ENCODE assay signal across 11 cellular contexts in genomic region chr6:15317934-15318902, GRCh38.
DNase-seq lines count a peak whose midpoint lies in the region; ATAC-seq and TF ChIP-seq lines count a peak whose summit lies in the region.
"Had no signal": no experiment of that assay in that cellular context is flagged by ENCODE, and none has a peak within 500 bp of the region (broad histone marks: within the 10 kb centered on the region; RNA-seq: fewer than 3 reads in every experiment).

No MANE protein-coding gene starts in this region.

- no peak for DNase-seq in activated CD4-positive, alpha-beta T cell treated with anti-CD3 and anti-CD28 coated beads, Interleukin-2, amount 10 ng/mL, durations not matched to agents 7 days and 5 days
- DNase-seq in activated CD4-positive, alpha-beta T cell treated with anti-CD3 and anti-CD28 coated beads for 4 hours: no peak
- DNase-seq in brain microvascular endothelial cell: peak; percentile 16
- DNase-seq in activated CD8-positive, alpha-beta memory T cell treated with anti-CD3 and anti-CD28 coated beads, Interleukin-2, amount 50 U/mL, for 4 hours: no peak
- DNase-seq: gastrocnemius medialis, NCI-H1694 treated with DMSO at 0.1 percent for 48 hours, Peyer's patch had no signal

- CTCF ChIA-PET in activated CD4-positive, alpha-beta T cell treated with anti-CD3 and anti-CD28 coated beads, Interleukin-2, amount 10 ng/mL, durations not matched to agents 7 days and 5 days (lab: Charles Lee): interaction anchor here (0.6 to 1.0 kb wide), 5 partner anchors 10 to 168 kb away, joined by 3 to 5 read pairs (median 3); no protein-coding TSS in a partner anchor

- H3K4me3 ChIP-seq in brain microvascular endothelial cell (ENCODE audit: low read depth, low read length): no peak overlapping the region
- peak overlapping the region; percentile 46 for H3K4me3 ChIP-seq in neuron (ENCODE audit: low read length)
- H3K4me3 ChIP-seq: gastrocnemius medialis, Peyer's patch had no signal

- H2AFZ ChIP-seq in neuron (ENCODE audit: low read depth, low read length): no peak overlapping the region

- no peaks in the 10 kb centered on the region for H3K27me3 Mint-ChIP-seq in activated CD4-positive, alpha-beta T cell treated with anti-CD3 and anti-CD28 coated beads, Interleukin-2, amount 10 ng/mL, durations not matched to agents 7 days and 5 days
- no peaks in the 10 kb centered on the region for H3K27me3 Mint-ChIP-seq in IgD-negative memory B cell

- peaks cover 9% of the 10 kb centered on the region for H3K36me3 Mint-ChIP-seq in activated CD4-positive, alpha-beta T cell treated with anti-CD3 and anti-CD28 coated beads, Interleukin-2, amount 10 ng/mL, durations not matched to agents 7 days and 5 days (ENCODE audit: low read depth)
- H3K36me3 Mint-ChIP-seq in IgD-negative memory B cell: peaks cover 1% of the 10 kb centered on the region

- H3K27ac ChIP-seq in brain microvascular endothelial cell: no peak overlapping the region
- H3K27ac ChIP-seq: gastrocnemius medialis, Peyer's patch had no signal

- TF ChIP-seq CTCF in brain microvascular endothelial cell (IDR thresholded peaks at IDR 0.05; ENCODE audit: low read depth, low read length, missing control alignments): no peak

- H3K36me3 ChIP-seq in brain microvascular endothelial cell (replicated peaks) (no peaks in the 10 kb centered on the region), neuron (ENCODE audit: insufficient read depth, low read length) (no peaks in the 10 kb centered on the region)
- H3K36me3 ChIP-seq: gastrocnemius medialis, Peyer's patch had no signal

- H3K9me3 ChIP-seq in neuron (ENCODE audit: low read length): no peaks in the 10 kb centered on the region
- H3K9me3 ChIP-seq: gastrocnemius medialis, Peyer's patch had no signal

- no peak for ATAC-seq in activated CD4-positive, CD25-positive, alpha-beta regulatory T cell treated with anti-CD3 and anti-CD28 coated beads, Interleukin-2, amount 50 U/mL, for 24 hours
- ATAC-seq in HG02970 (IDR thresholded peaks at IDR 0.05; ENCODE audit: low FRiP score, unreplicated experiment): no peak
- ATAC-seq: gastrocnemius medialis had no signal

- H3K27me3 ChIP-seq in brain microvascular endothelial cell (replicated peaks): no peaks in the 10 kb centered on the region
- no peaks in the 10 kb centered on the region for H3K27me3 ChIP-seq in neuron (ENCODE audit: insufficient read depth, low read length)
- H3K27me3 ChIP-seq: gastrocnemius medialis, Peyer's patch had no signal

- in situ Hi-C loops in brain microvascular endothelial cell (cut with HindIII; ENCODE audit: low pct_ligation_motif_present, low sequenced_read_pairs): no loop called here

- no peaks in the 10 kb centered on the region for H3K9me3 Mint-ChIP-seq in activated CD4-positive, alpha-beta T cell treated with anti-CD3 and anti-CD28 coated beads, Interleukin-2, amount 10 ng/mL, durations not matched to agents 7 days and 5 days
- no peaks in the 10 kb centered on the region for H3K9me3 Mint-ChIP-seq in IgD-negative memory B cell

- H3K4me3 Mint-ChIP-seq in activated CD4-positive, alpha-beta T cell treated with anti-CD3 and anti-CD28 coated beads, Interleukin-2, amount 10 ng/mL, durations not matched to agents 7 days and 5 days: peak overlapping the region; percentile 15
- peak overlapping the region in 2 of 4 donors; percentile 60 to 76 for H3K4me3 Mint-ChIP-seq in IgD-negative memory B cell

- peak overlapping the region; percentile 32 for H3K27ac Mint-ChIP-seq in activated CD4-positive, alpha-beta T cell treated with anti-CD3 and anti-CD28 coated beads, Interleukin-2, amount 10 ng/mL, durations not matched to agents 7 days and 5 days
- H3K27ac Mint-ChIP-seq in IgD-negative memory B cell: peak overlapping the region in 2 of 3 donors; percentile 2 to 72

- peaks cover 87% of the 10 kb centered on the region for H3K4me1 Mint-ChIP-seq in activated CD4-positive, alpha-beta T cell treated with anti-CD3 and anti-CD28 coated beads, Interleukin-2, amount 10 ng/mL, durations not matched to agents 7 days and 5 days
- peaks cover 45 to 82% (median 65%) of the 10 kb centered on the region in 3 donors for H3K4me1 Mint-ChIP-seq in IgD-negative memory B cell

- H3K4me1 ChIP-seq in neuron (ENCODE audit: insufficient read depth, low read length): peaks cover 37% of the 10 kb centered on the region

- POLR2A ChIA-PET in activated CD4-positive, alpha-beta T cell treated with anti-CD3 and anti-CD28 coated beads, Interleukin-2, amount 10 ng/mL, durations not matched to agents 7 days and 5 days (lab: Charles Lee): no interaction called here
